Comparison of ENCODE assay signal across 1 cellular context in genomic region chr3:52121459-52121795, GRCh38.
TF ChIP-seq lines count a peak whose summit lies in the region.

No MANE protein-coding gene starts in this region.

TF ChIP-seq in SK-N-SH, 30 proteins besides CTCF, POLR2A, EP300 and RAD21 (continued from another document):
- no peak for TF ChIP-seq PBX3 (IDR thresholded peaks at IDR 0.05)
- no peak for TF ChIP-seq FOXJ3 (CRISPR knock-in tag; IDR thresholded peaks at IDR 0.05)
- no peak for TF ChIP-seq TAF1 (IDR thresholded peaks at IDR 0.05; ENCODE audit: borderline replicate concordance, low read depth, low read length)
- no peak for TF ChIP-seq JUND (IDR thresholded peaks at IDR 0.05)
